Comparison of ENCODE assay signal across 26 cellular contexts in the genomic region with DNA sequence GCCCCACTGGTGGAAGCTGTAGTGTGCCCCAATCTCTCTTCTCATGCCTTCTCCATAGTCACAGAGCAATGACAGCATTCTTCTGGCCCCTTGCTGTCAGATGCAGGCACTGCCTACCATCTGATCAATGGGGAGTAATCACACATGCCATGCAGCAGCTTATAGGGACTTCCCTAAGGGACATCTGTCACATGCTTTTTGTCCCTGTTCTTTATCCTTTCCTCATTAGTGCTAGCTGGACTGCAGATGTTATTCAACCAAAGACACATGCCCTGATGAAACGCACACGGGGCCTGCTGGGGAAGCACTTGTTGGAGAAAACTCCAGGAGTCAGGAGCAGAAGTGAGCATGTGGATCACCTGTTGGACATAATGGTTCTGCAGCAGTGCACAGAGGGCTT.
"Had no signal": no experiment of that assay in that cellular context is flagged by ENCODE, and none has a peak within 500 bp of the region (broad histone marks: within the 10 kb centered on the region; RNA-seq: fewer than 3 reads in every experiment).

No MANE protein-coding gene starts in this region.

- H3K27ac Mint-ChIP-seq: effector memory CD8-positive, alpha-beta T cell; naive thymus-derived CD4-positive, alpha-beta T cell; nephron; stimulated activated naive B cell treated with anti-CD40 and anti-IgM and Interleukin-4, amounts not matched to agents 10 μg/mL and 1 μg/mL and 100 μg/mL, for 72 hours; stimulated activated naive CD8-positive, alpha-beta T cell treated with anti-CD3 and anti-CD28 coated beads, Interleukin-15, Interleukin-2, amounts not matched to agents 100 ng/mL and 50 ng/mL, for 24 hours had no signal

- H3K4me1 Mint-ChIP-seq: naive thymus-derived CD4-positive, alpha-beta T cell; nephron; stimulated activated naive B cell treated with anti-CD40 and anti-IgM and Interleukin-4, amounts not matched to agents 10 μg/mL and 1 μg/mL and 100 μg/mL, for 72 hours had no signal

- H3K4me3 ChIP-seq: ovary, psoas muscle, right lobe of liver, thoracic aorta, tibial nerve, upper lobe of left lung had no signal

- H3K27me3 ChIP-seq: ovary, right lobe of liver, tibial nerve, upper lobe of left lung had no signal

- H3K9me3 ChIP-seq: ovary, right lobe of liver, thoracic aorta, upper lobe of left lung had no signal

- FAIRE-seq: endometrium, frontal cortex, kidney, small intestine, urothelium cell line had no signal

- H3K9me3 Mint-ChIP-seq: effector memory CD8-positive, alpha-beta T cell; naive thymus-derived CD4-positive, alpha-beta T cell; stimulated activated naive CD8-positive, alpha-beta T cell treated with anti-CD3 and anti-CD28 coated beads, Interleukin-15, Interleukin-2, amounts not matched to agents 100 ng/mL and 50 ng/mL, for 24 hours had no signal

- H3K27me3 Mint-ChIP-seq: stimulated activated naive B cell treated with anti-CD40 and anti-IgM and Interleukin-4, amounts not matched to agents 10 μg/mL and 1 μg/mL and 100 μg/mL, for 72 hours; stimulated activated naive CD8-positive, alpha-beta T cell treated with anti-CD3 and anti-CD28 coated beads, Interleukin-15, Interleukin-2, amounts not matched to agents 100 ng/mL and 50 ng/mL, for 24 hours had no signal

- H3K27ac ChIP-seq: ovary, psoas muscle, right lobe of liver, thoracic aorta, tibial nerve, upper lobe of left lung had no signal

- H3K4me3 Mint-ChIP-seq: effector memory CD8-positive, alpha-beta T cell; naive thymus-derived CD4-positive, alpha-beta T cell; nephron; stimulated activated naive B cell treated with anti-CD40 and anti-IgM and Interleukin-4, amounts not matched to agents 10 μg/mL and 1 μg/mL and 100 μg/mL, for 72 hours; stimulated activated naive CD8-positive, alpha-beta T cell treated with anti-CD3 and anti-CD28 coated beads, Interleukin-15, Interleukin-2, amounts not matched to agents 100 ng/mL and 50 ng/mL, for 24 hours had no signal

- H3K36me3 ChIP-seq: ovary, right lobe of liver, thoracic aorta, tibial nerve, upper lobe of left lung had no signal

- H3K4me1 ChIP-seq: psoas muscle, right lobe of liver, tibial nerve, upper lobe of left lung had no signal

- H3K36me3 Mint-ChIP-seq: naive thymus-derived CD4-positive, alpha-beta T cell; stimulated activated naive B cell treated with anti-CD40 and anti-IgM and Interleukin-4, amounts not matched to agents 10 μg/mL and 1 μg/mL and 100 μg/mL, for 72 hours had no signal

- DNase-seq: cortex of kidney; effector memory CD8-positive, alpha-beta T cell; erythroblast; head of caudate nucleus; kidney; mesenchymal stem cell; midbrain; naive thymus-derived CD4-positive, alpha-beta T cell; nucleus accumbens; ovary; posterior cingulate gyrus; psoas muscle; right lobe of liver; small intestine; stimulated activated CD4-positive, alpha-beta T cell treated with anti-CD3 and anti-CD28 coated beads, Interleukin-15, amount 100 ng/mL, for 24 hours; stimulated activated CD4-positive, alpha-beta T cell treated with anti-CD3 and anti-CD28 coated beads, Interleukin-2, amount 100 ng/mL, for 48 hours; stimulated activated naive B cell treated with anti-CD40 and anti-IgM and Interleukin-4, amounts not matched to agents 10 μg/mL and 1 μg/mL and 100 μg/mL, for 72 hours; upper lobe of left lung had no signal

- ATAC-seq: effector memory CD8-positive, alpha-beta T cell; left lobe of liver; naive thymus-derived CD4-positive, alpha-beta T cell; psoas muscle; right lobe of liver; stimulated activated naive B cell treated with anti-CD40 and anti-IgM and Interleukin-4, amounts not matched to agents 10 μg/mL and 1 μg/mL and 100 μg/mL, for 72 hours had no signal
